Comparison of ENCODE assay signal across 12 cellular contexts in the genomic region with DNA sequence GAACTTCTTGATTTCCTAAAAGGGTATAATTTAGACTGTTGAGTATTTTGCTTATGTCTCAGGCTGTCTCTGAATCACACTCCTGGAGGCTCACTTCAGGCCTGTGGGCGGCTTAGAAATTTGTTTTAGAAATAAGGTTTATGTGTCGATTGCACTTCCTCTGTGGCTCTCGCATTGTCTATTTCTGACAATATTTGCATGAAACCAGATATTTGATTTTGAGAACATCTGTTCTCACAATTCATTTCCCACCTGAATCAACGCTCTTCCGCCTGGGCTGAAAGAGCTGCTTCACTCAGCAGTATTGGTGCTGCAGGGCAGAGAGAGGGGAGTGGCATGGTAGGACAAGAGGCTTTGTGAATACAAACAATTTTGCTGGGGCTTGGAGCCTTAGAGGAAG.
DNase-seq lines count a peak whose midpoint lies in the region; ATAC-seq, FAIRE-seq and TF ChIP-seq lines count a peak whose summit lies in the region.
"Had no signal": no experiment of that assay in that cellular context is flagged by ENCODE, and none has a peak within 500 bp of the region (broad histone marks: within the 10 kb centered on the region; RNA-seq: fewer than 3 reads in every experiment).

No MANE protein-coding gene starts in this region.

- H3K9me3 ChIP-seq in small intestine (ENCODE audit: control insufficient read depth, low read depth) (no peaks in the 10 kb centered on the region), BE2C (no peaks in the 10 kb centered on the region)
- H3K9me3 ChIP-seq: ovary had no signal

- in situ Hi-C loops in GM13976 (cut with MboI; ENCODE audit: low sequenced_read_pairs, unreplicated experiment), result loop anchor here (25.0 kb wide), 1 partner anchor 601 kb away; no protein-coding TSS in a partner anchor

- ATAC-seq in GM19455 (IDR thresholded peaks at IDR 0.05; ENCODE audit: unreplicated experiment), result peak; percentile 96
- ATAC-seq in HG02885 (IDR thresholded peaks at IDR 0.05; ENCODE audit: poor library complexity, unreplicated experiment), result peak; percentile 92
- peak; percentile 95 for ATAC-seq in HG03575 (IDR thresholded peaks at IDR 0.05; ENCODE audit: extremely low read depth, insufficient number of reproducible peaks, low FRiP score, unreplicated experiment)
- no peak for ATAC-seq in activated T-helper 17 cell treated with anti-CD3 and anti-CD28 coated beads, Interleukin-2, amount 50 U/mL, for 72 hours (replicated peaks)

- H3K36me3 ChIP-seq in small intestine (ENCODE audit: control insufficient read depth in 2 of 2, insufficient read depth in 2 of 2, low read length in 2 of 2) (no peaks in the 10 kb centered on the region), BE2C (no peaks in the 10 kb centered on the region)
- H3K36me3 ChIP-seq: left ventricle myocardium inferior, ovary had no signal

- H3K27me3 ChIP-seq in small intestine (ENCODE audit: control insufficient read depth in 2 of 2, insufficient read depth in 2 of 2, low read length in 2 of 2), result no peaks in the 10 kb centered on the region
- H3K27me3 ChIP-seq in BE2C, result no peaks in the 10 kb centered on the region
- H3K27me3 ChIP-seq: ovary had no signal

- 88 to 94% (median 88%) methylated on average over 5 of the region's 5 CpGs for WGBS in small intestine, 3 donors

- H3K27ac Mint-ChIP-seq in activated T-cell treated with anti-CD3 and anti-CD28 coated beads, Interleukin-2, amount 50 U/mL, for 24 hours, result no peak overlapping the region
- no peak overlapping the region for H3K27ac Mint-ChIP-seq in activated T-helper 17 cell treated with anti-CD3 and anti-CD28 coated beads, Interleukin-2, amount 50 U/mL, for 72 hours

- TF ChIP-seq CTCF in GM13976 (IDR thresholded peaks at IDR 0.05; ENCODE audit: borderline replicate concordance, control extremely low read depth, extremely low read depth, insufficient read depth, missing control alignments) (no peak), BE2C (IDR thresholded peaks at IDR 0.05; ENCODE audit: low read depth, low read length) (no peak)

- FAIRE-seq in small intestine (lab: Jason Lieb, UNC), result no peak

- no peaks in the 10 kb centered on the region for H3K4me1 Mint-ChIP-seq in activated T-cell treated with anti-CD3 and anti-CD28 coated beads, Interleukin-2, amount 50 U/mL, for 24 hours (ENCODE audit: low read depth)
- H3K4me1 Mint-ChIP-seq in activated T-helper 17 cell treated with anti-CD3 and anti-CD28 coated beads, Interleukin-2, amount 50 U/mL, for 72 hours, result no peaks in the 10 kb centered on the region

- H3K27ac ChIP-seq in small intestine (ENCODE audit: low read depth in 1 of 2, low read length in 1 of 2), result no peak overlapping the region
- H3K27ac ChIP-seq: left ventricle myocardium inferior, ovary, PC-9 had no signal

- H3K27me3 Mint-ChIP-seq in activated T-cell treated with anti-CD3 and anti-CD28 coated beads, Interleukin-2, amount 50 U/mL, for 24 hours, result peaks cover 30% of the 10 kb centered on the region
- H3K27me3 Mint-ChIP-seq in activated T-helper 17 cell treated with anti-CD3 and anti-CD28 coated beads, Interleukin-2, amount 50 U/mL, for 72 hours, result peaks cover 15% of the 10 kb centered on the region

- peaks cover 31% of the 10 kb centered on the region for H3K9me3 Mint-ChIP-seq in activated T-cell treated with anti-CD3 and anti-CD28 coated beads, Interleukin-2, amount 50 U/mL, for 24 hours
- H3K9me3 Mint-ChIP-seq in activated T-helper 17 cell treated with anti-CD3 and anti-CD28 coated beads, Interleukin-2, amount 50 U/mL, for 72 hours, result peaks cover 12% of the 10 kb centered on the region

- H3K4me3 ChIP-seq in small intestine (ENCODE audit: low read depth in 1 of 2, low read length in 2 of 2), result no peak overlapping the region
- H3K4me3 ChIP-seq in BE2C (ENCODE audit: low read depth, low read length), result no peak overlapping the region
- H3K4me3 ChIP-seq: left ventricle myocardium inferior, ovary, PC-9 had no signal

- no peak overlapping the region for H3K4me3 Mint-ChIP-seq in activated T-cell treated with anti-CD3 and anti-CD28 coated beads, Interleukin-2, amount 50 U/mL, for 24 hours
- no peak overlapping the region for H3K4me3 Mint-ChIP-seq in activated T-helper 17 cell treated with anti-CD3 and anti-CD28 coated beads, Interleukin-2, amount 50 U/mL, for 72 hours

- no peaks in the 10 kb centered on the region for H3K4me1 ChIP-seq in small intestine (ENCODE audit: control insufficient read depth in 2 of 2, insufficient read depth in 1 of 2, low read depth in 1 of 2, low read length in 1 of 2)
- no peaks in the 10 kb centered on the region for H3K4me1 ChIP-seq in BE2C
- H3K4me1 ChIP-seq: left ventricle myocardium inferior had no signal

- H3K36me3 Mint-ChIP-seq in activated T-cell treated with anti-CD3 and anti-CD28 coated beads, Interleukin-2, amount 50 U/mL, for 24 hours (ENCODE audit: low read depth), result no peaks in the 10 kb centered on the region
- H3K36me3 Mint-ChIP-seq in activated T-helper 17 cell treated with anti-CD3 and anti-CD28 coated beads, Interleukin-2, amount 50 U/mL, for 72 hours (ENCODE audit: low read depth), result no peaks in the 10 kb centered on the region

- peak; percentile 7 for DNase-seq in GM13976 (ENCODE audit: low spot score)
- DNase-seq in activated T-cell treated with anti-CD3 and anti-CD28 coated beads, Interleukin-2, amount 50 U/mL, for 24 hours, result no peak
- no peak for DNase-seq in small intestine
- no peak for DNase-seq in BE2C
- DNase-seq: activated effector memory CD4-positive, alpha-beta T cell treated with anti-CD3 and anti-CD28 coated beads, Interleukin-2, amount 50 U/mL, for 16 hours; left ventricle myocardium inferior; ovary; PC-9 had no signal
